In genomic region chr16:727291-727977, GRCh38 we compare ENCODE assay signal across 8 cellular contexts. TPM values are rescaled to one million over a fixed set of nuclear protein-coding genes. Genes with fewer than 3 reads are reported as not detected.
DNase-seq lines count a peak whose midpoint lies in the region; ATAC-seq, FAIRE-seq and TF ChIP-seq lines count a peak whose summit lies in the region.

No MANE protein-coding gene starts in this region.

- H3K79me2 ChIP-seq in HepG2 (ENCODE audit: insufficient read depth, low read length) = no peaks in the 10 kb centered on the region

- H3K27ac ChIP-seq in HUES64 (ENCODE audit: low read depth, low read length) (no peak overlapping the region), angular gyrus (ENCODE audit: low read depth, low read length) (peak overlapping the region; percentile 40), HepG2 (ENCODE audit: extremely low read length, insufficient read depth, low read length) (no peak overlapping the region), upper lobe of right lung (peak overlapping the region; percentile 47)

- no peak for DNase-seq in HepG2 (ENCODE audit: low spot score)
- no peak for DNase-seq in upper lobe of right lung
- no peak for DNase-seq in cortex of kidney (lab: John Stamatoyannopoulos, UW)
- DNase-seq in amygdala (lab: John Stamatoyannopoulos, UW) = no peak

- H3K4me3 ChIP-seq in HUES64 (ENCODE audit: low read length) (peak overlapping the region; percentile 64), HepG2 (replicated peaks in 1 of 3; ENCODE audit: insufficient read depth in 1 of 3, low read depth in 2 of 3, low read length in 3 of 3) (peak overlapping the region; percentile 57 to 82 (median 66)), upper lobe of right lung (peak overlapping the region; percentile 58)

- H3K9ac ChIP-seq in HUES64 (ENCODE audit: low read depth, low read length) (peak overlapping the region; percentile 42), HepG2 (ENCODE audit: insufficient read depth, low read depth, low read length) (peak overlapping the region; percentile 69)

- 2% methylated on average over 61 of the region's 61 CpGs for WGBS in HUES64
- no CpG with 5 or more reads among the region's 61 CpGs for WGBS in HepG2 (ENCODE audit: low lambda C conversion rate)

- H3K9me3 ChIP-seq in HUES64 (ENCODE audit: insufficient read depth, low read depth, low read length) (no peaks in the 10 kb centered on the region), HepG2 (ENCODE audit: low read length) (no peaks in the 10 kb centered on the region), upper lobe of right lung (no peaks in the 10 kb centered on the region)

- BruUV-seq in HepG2 (replicated peaks; lab: Mats Ljungman, UMichigan) = no TSS peak

- peaks cover 7% of the 10 kb centered on the region; the same call in 1 of the 2 replicates for H3K36me3 ChIP-seq in HUES64 (ENCODE audit: insufficient read depth, low read length)
- H3K36me3 ChIP-seq in HepG2 (replicated peaks in 1 of 2; ENCODE audit: control insufficient read depth in 1 of 2, insufficient read depth in 2 of 2, low read length in 2 of 2) = no peaks in the 10 kb centered on the region
- H3K36me3 ChIP-seq in upper lobe of right lung = peaks cover 8% of the 10 kb centered on the region

- ATAC-seq in HepG2 (peak; percentile 14), upper lobe of right lung (peak; percentile 1), HG03039 (IDR thresholded peaks at IDR 0.05; ENCODE audit: unreplicated experiment) (no peak)

- CTCF ChIA-PET in HepG2 (lab: Yijun Ruan, JAX; ENCODE audit: low intra/inter-chr PET ratio, low total read pairs) = no interaction called here

- peak overlapping the region; percentile 94 for H3K4me2 ChIP-seq in HepG2 (ENCODE audit: low read depth, low read length)

- peaks cover 24% of the 10 kb centered on the region for H3K27me3 ChIP-seq in HUES64 (ENCODE audit: insufficient read depth, low read length)
- H3K27me3 ChIP-seq in HepG2 (ENCODE audit: control insufficient read depth in 1 of 2, insufficient read depth in 2 of 2, low read length in 2 of 2) = peaks cover 0 to 3% of the 10 kb centered on the region in 2 experiments; a peak in 1 of 5 replicates
- H3K27me3 ChIP-seq in upper lobe of right lung = peaks cover 16% of the 10 kb centered on the region

- H2AFZ ChIP-seq in HepG2 (ENCODE audit: low read length) = no peak overlapping the region

- in situ Hi-C loops in HepG2 (cut with HindIII; ENCODE audit: extremely low pct_ligation_motif_present, low pct_unique_long_range_greater_than_20kb) = no loop called here

- TF ChIP-seq CTCF in HepG2 (CRISPR knock-in tag; IDR thresholded peaks at IDR 0.05) = no peak
- no peak for TF ChIP-seq CTCF in upper lobe of right lung (IDR thresholded peaks at IDR 0.05)

- intact Hi-C loops in HepG2 (cut with micrococcal nuclease; ENCODE audit: unreplicated experiment) (no loop called here), upper lobe of right lung (cut with DNase I) (no loop called here)

- TF ChIP-seq EP300 in HepG2 (IDR thresholded peaks at IDR 0.05; ENCODE audit: low read depth in 2 of 2, low read length in 2 of 2) (no peak), HepG2 (CRISPR knock-in tag; IDR thresholded peaks at IDR 0.05; ENCODE audit: borderline replicate concordance) (no peak)

- H4K20me1 ChIP-seq in HepG2 (ENCODE audit: insufficient read depth, low read length) = no peaks in the 10 kb centered on the region

- TF ChIP-seq POLR2A in GM10847 (IDR thresholded peaks at IDR 0.05; ENCODE audit: extremely low read depth, insufficient read length) (peak; percentile 9), HepG2 (IDR thresholded peaks at IDR 0.05; ENCODE audit: insufficient read depth in 1 of 2, low read depth in 2 of 2, low read length in 2 of 2) (no peak)

- POLR2A ChIA-PET in HepG2 (lab: Yijun Ruan, JAX) = interaction anchor here (1.1 to 2.0 kb wide), 2 partner anchors 11 to 15 kb away, joined by 3 to 7 read pairs; no protein-coding TSS in a partner anchor

- TF ChIP-seq RAD21 in HepG2 (CRISPR knock-in tag; IDR thresholded peaks at IDR 0.05) = no peak

- FAIRE-seq in HepG2 (lab: Jason Lieb, UNC) = no peak

- H3K4me1 ChIP-seq in HUES64 (ENCODE audit: insufficient read depth, low read length) = no peaks in the 10 kb centered on the region; the same call in 1 of the 2 replicates
- peaks cover 11% of the 10 kb centered on the region for H3K4me1 ChIP-seq in HepG2 (ENCODE audit: insufficient read depth, low read length)
- H3K4me1 ChIP-seq in upper lobe of right lung = peaks cover 20% of the 10 kb centered on the region

RNA-seq across cellular contexts. Expression of gene HAGHL, which starts 0.5 kb away (rescaled TPM):
- polyA plus RNA-seq in HUES64 (2013, experiment 1 of 2) = 4.1 TPM
- 8.7 TPM for polyA plus RNA-seq in HUES64 (2013, experiment 2 of 2)
- 3.4 and 4.7 TPM in 2 replicates for total RNA-seq in HepG2 (2016; rRNA removed; fragmentation: Illumina TruSeq; extraction: Trizol)
- total RNA-seq in HepG2 (2016; cell fraction: cytosol; rRNA removed; fragmentation: Illumina TruSeq; extraction: Trizol; ENCODE audit: low read depth) = 2.0 and 3.1 TPM in 2 replicates
- total RNA-seq in HepG2 (2016; cell fraction: insoluble cytoplasmic fraction; rRNA removed; fragmentation: Illumina TruSeq; extraction: Trizol) = 3.0 and 4.0 TPM in 2 replicates
- 2.4 and 3.1 TPM in 2 replicates for total RNA-seq in HepG2 (2016; cell fraction: membrane; rRNA removed; fragmentation: Illumina TruSeq; extraction: Trizol)
- total RNA-seq in HepG2 (2016; cell fraction: nucleus; rRNA removed; fragmentation: Illumina TruSeq; extraction: Trizol) = 2.0 and 3.3 TPM in 2 replicates
- polyA plus RNA-seq in HepG2 (2011; rRNA removed) = 8.4 and 12.7 TPM in 2 replicates
- 5.6 and 13.2 TPM in 2 replicates for polyA plus RNA-seq in HepG2 (2011; cell fraction: cytosol; rRNA removed)
- 160 and 166 TPM in 2 replicates for polyA plus RNA-seq in HepG2 (2011; cell fraction: nucleus; rRNA removed)
- polyA plus RNA-seq in HepG2 (2012) = 2.9 and 5.9 TPM in 2 replicates
- 1.6 and 3.1 TPM in 2 replicates for polyA plus RNA-seq in HepG2 (2016; cell fraction: cytosol; fragmentation: Illumina TruSeq; extraction: Trizol; ENCODE audit: low read depth)
- 3.2 and 3.5 TPM in 2 replicates for polyA plus RNA-seq in HepG2 (2016; cell fraction: insoluble cytoplasmic fraction; fragmentation: Illumina TruSeq; extraction: Trizol; ENCODE audit: low read depth)
- polyA plus RNA-seq in HepG2 (2016; cell fraction: membrane; fragmentation: Illumina TruSeq; extraction: Trizol; ENCODE audit: low read depth) = 1.8 and 2.5 TPM in 2 replicates
- 9.9 and 13.3 TPM in 2 replicates for polyA plus RNA-seq in HepG2 (2016; cell fraction: nucleus; fragmentation: Illumina TruSeq; extraction: Trizol; ENCODE audit: insufficient read depth, low read depth)
- polyA minus RNA-seq in HepG2 (2011; rRNA and poly(A)+ RNA removed; ENCODE audit: low replicate concordance) = 6.6 and 10.5 TPM in 2 replicates
- 3.3 and 4.7 TPM in 2 replicates for polyA minus RNA-seq in HepG2 (2011; cell fraction: cytosol; rRNA and poly(A)+ RNA removed)
- polyA minus RNA-seq in HepG2 (2011; cell fraction: nucleus; rRNA and poly(A)+ RNA removed) = 3.4 and 7.1 TPM in 2 replicates
- 8.9 TPM for total RNA-seq in upper lobe of right lung

RNA-seq across cellular contexts. Expression of gene CCDC78, which starts 1.2 kb away (rescaled TPM):
- polyA plus RNA-seq in HUES64 (2013, experiment 1 of 2) = 2.5 TPM
- polyA plus RNA-seq in HUES64 (2013, experiment 2 of 2) = 2.6 TPM
- total RNA-seq in HepG2 (2016; rRNA removed; fragmentation: Illumina TruSeq; extraction: Trizol) (0.53 TPM in 1 of 2 replicates, not detected in the other), upper lobe of right lung (0.78 TPM)
- 0.09 and 0.40 TPM in 2 replicates for total RNA-seq in HepG2 (2016; cell fraction: cytosol; rRNA removed; fragmentation: Illumina TruSeq; extraction: Trizol; ENCODE audit: low read depth)
- 0.48 TPM in 1 of 2 replicates, not detected in the other for total RNA-seq in HepG2 (2016; cell fraction: insoluble cytoplasmic fraction; rRNA removed; fragmentation: Illumina TruSeq; extraction: Trizol)
- total RNA-seq in HepG2 (2016; cell fraction: membrane; rRNA removed; fragmentation: Illumina TruSeq; extraction: Trizol) = 0.28 TPM in 2 replicates
- total RNA-seq in HepG2 (2016; cell fraction: nucleus; rRNA removed; fragmentation: Illumina TruSeq; extraction: Trizol) = 0.34 and 1.4 TPM in 2 replicates
- polyA plus RNA-seq in HepG2 (2011; rRNA removed) = 1.5 and 1.7 TPM in 2 replicates
- polyA plus RNA-seq in HepG2 (2011; cell fraction: cytosol; rRNA removed) = 0.26 and 0.44 TPM in 2 replicates
- polyA plus RNA-seq in HepG2 (2011; cell fraction: nucleus; rRNA removed) = 17.5 and 23.8 TPM in 2 replicates
- polyA plus RNA-seq in HepG2 (2012) = 1.0 and 2.1 TPM in 2 replicates
- 0.11 and 0.18 TPM in 2 replicates for polyA plus RNA-seq in HepG2 (2016; cell fraction: cytosol; fragmentation: Illumina TruSeq; extraction: Trizol; ENCODE audit: low read depth)
- polyA plus RNA-seq in HepG2 (2016; cell fraction: insoluble cytoplasmic fraction; fragmentation: Illumina TruSeq; extraction: Trizol; ENCODE audit: low read depth) = 0.24 and 0.57 TPM in 2 replicates
- not detected in 2 replicates for polyA plus RNA-seq in HepG2 (2016; cell fraction: membrane; fragmentation: Illumina TruSeq; extraction: Trizol; ENCODE audit: low read depth)
- 2.7 and 3.2 TPM in 2 replicates for polyA plus RNA-seq in HepG2 (2016; cell fraction: nucleus; fragmentation: Illumina TruSeq; extraction: Trizol; ENCODE audit: insufficient read depth, low read depth)
- polyA minus RNA-seq in HepG2 (2011; rRNA and poly(A)+ RNA removed; ENCODE audit: low replicate concordance) = 0.38 and 3.8 TPM in 2 replicates
- polyA minus RNA-seq in HepG2 (2011; cell fraction: cytosol; rRNA and poly(A)+ RNA removed) = not detected in 2 replicates
- 0.90 and 1.6 TPM in 2 replicates for polyA minus RNA-seq in HepG2 (2011; cell fraction: nucleus; rRNA and poly(A)+ RNA removed)

RNA-seq across cellular contexts. Expression of gene ANTKMT, which starts 6.5 kb away (rescaled TPM):
- 20.7 TPM for polyA plus RNA-seq in HUES64 (2013, experiment 1 of 2)
- 13.6 TPM for polyA plus RNA-seq in HUES64 (2013, experiment 2 of 2)
- total RNA-seq in HepG2 (2016; rRNA removed; fragmentation: Illumina TruSeq; extraction: Trizol) (17.8 and 47.8 TPM in 2 replicates), upper lobe of right lung (30.5 TPM)
- total RNA-seq in HepG2 (2016; cell fraction: cytosol; rRNA removed; fragmentation: Illumina TruSeq; extraction: Trizol; ENCODE audit: low read depth) = 23.3 and 24.5 TPM in 2 replicates
- 20.4 and 46.4 TPM in 2 replicates for total RNA-seq in HepG2 (2016; cell fraction: insoluble cytoplasmic fraction; rRNA removed; fragmentation: Illumina TruSeq; extraction: Trizol)
- total RNA-seq in HepG2 (2016; cell fraction: membrane; rRNA removed; fragmentation: Illumina TruSeq; extraction: Trizol) = 26.6 and 30.6 TPM in 2 replicates
- 18.5 and 25.5 TPM in 2 replicates for total RNA-seq in HepG2 (2016; cell fraction: nucleus; rRNA removed; fragmentation: Illumina TruSeq; extraction: Trizol)
- polyA plus RNA-seq in HepG2 (2011; rRNA removed) = 7.5 and 11.8 TPM in 2 replicates
- 10.6 and 19.3 TPM in 2 replicates for polyA plus RNA-seq in HepG2 (2011; cell fraction: cytosol; rRNA removed)
- polyA plus RNA-seq in HepG2 (2011; cell fraction: nucleus; rRNA removed) = 47.2 and 48.7 TPM in 2 replicates
- polyA plus RNA-seq in HepG2 (2012) = 4.2 and 8.6 TPM in 2 replicates
- polyA plus RNA-seq in HepG2 (2016; cell fraction: cytosol; fragmentation: Illumina TruSeq; extraction: Trizol; ENCODE audit: low read depth) = 14.5 and 19.6 TPM in 2 replicates
- polyA plus RNA-seq in HepG2 (2016; cell fraction: insoluble cytoplasmic fraction; fragmentation: Illumina TruSeq; extraction: Trizol; ENCODE audit: low read depth) = 10.3 and 11.6 TPM in 2 replicates
- 16.4 and 20.3 TPM in 2 replicates for polyA plus RNA-seq in HepG2 (2016; cell fraction: membrane; fragmentation: Illumina TruSeq; extraction: Trizol; ENCODE audit: low read depth)
- 33.8 and 45.5 TPM in 2 replicates for polyA plus RNA-seq in HepG2 (2016; cell fraction: nucleus; fragmentation: Illumina TruSeq; extraction: Trizol; ENCODE audit: insufficient read depth, low read depth)
- polyA minus RNA-seq in HepG2 (2011; rRNA and poly(A)+ RNA removed; ENCODE audit: low replicate concordance) = 2.4 and 4.6 TPM in 2 replicates
- 5.2 and 9.3 TPM in 2 replicates for polyA minus RNA-seq in HepG2 (2011; cell fraction: cytosol; rRNA and poly(A)+ RNA removed)
- 9.1 and 10.3 TPM in 2 replicates for polyA minus RNA-seq in HepG2 (2011; cell fraction: nucleus; rRNA and poly(A)+ RNA removed)

RNA-seq across cellular contexts. Expression of gene METRN, which starts 12.5 kb away (rescaled TPM):
- polyA plus RNA-seq in HUES64 (2013, experiment 1 of 2) = 26.8 TPM
- 45.5 TPM for polyA plus RNA-seq in HUES64 (2013, experiment 2 of 2)
- 27.3 and 46.1 TPM in 2 replicates for total RNA-seq in HepG2 (2016; rRNA removed; fragmentation: Illumina TruSeq; extraction: Trizol)
- 309 and 313 TPM in 2 replicates for total RNA-seq in HepG2 (2016; cell fraction: cytosol; rRNA removed; fragmentation: Illumina TruSeq; extraction: Trizol; ENCODE audit: low read depth)
- 32.7 and 50.4 TPM in 2 replicates for total RNA-seq in HepG2 (2016; cell fraction: insoluble cytoplasmic fraction; rRNA removed; fragmentation: Illumina TruSeq; extraction: Trizol)
- 215 and 243 TPM in 2 replicates for total RNA-seq in HepG2 (2016; cell fraction: membrane; rRNA removed; fragmentation: Illumina TruSeq; extraction: Trizol)
- total RNA-seq in HepG2 (2016; cell fraction: nucleus; rRNA removed; fragmentation: Illumina TruSeq; extraction: Trizol) = 17.9 and 18.8 TPM in 2 replicates
- polyA plus RNA-seq in HepG2 (2011; rRNA removed) = 25.5 and 34.0 TPM in 2 replicates
- polyA plus RNA-seq in HepG2 (2011; cell fraction: cytosol; rRNA removed) = 9.2 and 47.6 TPM in 2 replicates
- 25.3 and 25.6 TPM in 2 replicates for polyA plus RNA-seq in HepG2 (2011; cell fraction: nucleus; rRNA removed)
- polyA plus RNA-seq in HepG2 (2012) = 6.0 and 9.7 TPM in 2 replicates
- polyA plus RNA-seq in HepG2 (2016; cell fraction: cytosol; fragmentation: Illumina TruSeq; extraction: Trizol; ENCODE audit: low read depth) = 285 and 311 TPM in 2 replicates
- 25.1 and 30.0 TPM in 2 replicates for polyA plus RNA-seq in HepG2 (2016; cell fraction: insoluble cytoplasmic fraction; fragmentation: Illumina TruSeq; extraction: Trizol; ENCODE audit: low read depth)
- polyA plus RNA-seq in HepG2 (2016; cell fraction: membrane; fragmentation: Illumina TruSeq; extraction: Trizol; ENCODE audit: low read depth) = 167 and 188 TPM in 2 replicates
- 32.0 and 38.6 TPM in 2 replicates for polyA plus RNA-seq in HepG2 (2016; cell fraction: nucleus; fragmentation: Illumina TruSeq; extraction: Trizol; ENCODE audit: insufficient read depth, low read depth)
- 4.1 and 35.6 TPM in 2 replicates for polyA minus RNA-seq in HepG2 (2011; rRNA and poly(A)+ RNA removed; ENCODE audit: low replicate concordance)
- 14.3 and 15.0 TPM in 2 replicates for polyA minus RNA-seq in HepG2 (2011; cell fraction: cytosol; rRNA and poly(A)+ RNA removed)
- 4.4 and 4.6 TPM in 2 replicates for polyA minus RNA-seq in HepG2 (2011; cell fraction: nucleus; rRNA and poly(A)+ RNA removed)
- total RNA-seq in upper lobe of right lung = 30.4 TPM

RNA-seq across cellular contexts. Expression of gene CIAO3, which starts 13.4 kb away (rescaled TPM):
- polyA plus RNA-seq in HUES64 (2013, experiment 1 of 2) = 20.8 TPM
- 16.2 TPM for polyA plus RNA-seq in HUES64 (2013, experiment 2 of 2)
- total RNA-seq in HepG2 (2016; rRNA removed; fragmentation: Illumina TruSeq; extraction: Trizol) (16.9 and 21.7 TPM in 2 replicates), upper lobe of right lung (24.2 TPM)
- total RNA-seq in HepG2 (2016; cell fraction: cytosol; rRNA removed; fragmentation: Illumina TruSeq; extraction: Trizol; ENCODE audit: low read depth) = 7.0 and 7.4 TPM in 2 replicates
- 15.6 and 20.7 TPM in 2 replicates for total RNA-seq in HepG2 (2016; cell fraction: insoluble cytoplasmic fraction; rRNA removed; fragmentation: Illumina TruSeq; extraction: Trizol)
- total RNA-seq in HepG2 (2016; cell fraction: membrane; rRNA removed; fragmentation: Illumina TruSeq; extraction: Trizol) = 5.7 and 7.5 TPM in 2 replicates
- 14.7 and 17.4 TPM in 2 replicates for total RNA-seq in HepG2 (2016; cell fraction: nucleus; rRNA removed; fragmentation: Illumina TruSeq; extraction: Trizol)
- polyA plus RNA-seq in HepG2 (2011; rRNA removed) = 25.0 and 25.2 TPM in 2 replicates
- polyA plus RNA-seq in HepG2 (2011; cell fraction: cytosol; rRNA removed) = 10.2 and 14.3 TPM in 2 replicates
- polyA plus RNA-seq in HepG2 (2011; cell fraction: nucleus; rRNA removed) = 96.0 and 123 TPM in 2 replicates
- 12.1 and 17.0 TPM in 2 replicates for polyA plus RNA-seq in HepG2 (2012)
- polyA plus RNA-seq in HepG2 (2016; cell fraction: cytosol; fragmentation: Illumina TruSeq; extraction: Trizol; ENCODE audit: low read depth) = 1.3 and 1.4 TPM in 2 replicates
- 14.0 TPM in 2 replicates for polyA plus RNA-seq in HepG2 (2016; cell fraction: insoluble cytoplasmic fraction; fragmentation: Illumina TruSeq; extraction: Trizol; ENCODE audit: low read depth)
- 3.2 and 3.5 TPM in 2 replicates for polyA plus RNA-seq in HepG2 (2016; cell fraction: membrane; fragmentation: Illumina TruSeq; extraction: Trizol; ENCODE audit: low read depth)
- polyA plus RNA-seq in HepG2 (2016; cell fraction: nucleus; fragmentation: Illumina TruSeq; extraction: Trizol; ENCODE audit: insufficient read depth, low read depth) = 31.2 and 33.5 TPM in 2 replicates
- polyA minus RNA-seq in HepG2 (2011; rRNA and poly(A)+ RNA removed; ENCODE audit: low replicate concordance) = 29.7 and 30.3 TPM in 2 replicates
- 6.2 and 6.9 TPM in 2 replicates for polyA minus RNA-seq in HepG2 (2011; cell fraction: cytosol; rRNA and poly(A)+ RNA removed)
- 44.2 and 47.5 TPM in 2 replicates for polyA minus RNA-seq in HepG2 (2011; cell fraction: nucleus; rRNA and poly(A)+ RNA removed)

Comparison
In these comparisons a context has a peak if more than half of its experiments do, and no peak if none do; other contexts are left out.
1. H3K27ac ChIP-seq: peak in angular gyrus (single experiment) and upper lobe of right lung (single experiment); none in HUES64 (single experiment) and HepG2 (single experiment).
2. Peak in every context shown above with its lines, with median percentiles within 50 percentile points of each other: H3K4me3 ChIP-seq.